In the genomic region with DNA sequence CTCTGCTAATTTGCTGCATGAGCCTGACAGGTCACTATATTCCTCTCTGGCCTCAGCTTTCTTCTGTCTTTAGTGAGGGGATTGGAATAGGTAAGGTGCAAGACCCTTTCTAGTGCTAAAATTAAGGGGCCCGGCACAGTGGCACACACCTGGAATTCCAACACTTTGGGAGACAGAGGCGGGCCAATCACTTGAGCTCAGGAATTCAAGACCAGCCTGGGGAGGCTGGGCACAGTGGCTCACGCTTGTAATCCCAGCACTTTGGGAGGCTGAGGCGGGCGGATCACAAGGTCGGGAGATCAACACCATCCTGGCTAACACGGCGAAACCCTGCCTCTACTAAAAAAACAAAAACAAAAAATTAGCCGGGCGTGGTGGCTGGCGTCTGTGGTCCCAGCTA, we compare ENCODE assay signal across 2 cellular contexts.
TF ChIP-seq lines count a peak whose summit lies in the region.

No MANE protein-coding gene starts in this region.

TF ChIP-seq in IMR-90, 13 proteins besides CTCF, POLR2A, EP300 and RAD21:
- no peak for TF ChIP-seq RCOR1 (IDR thresholded peaks at IDR 0.05; ENCODE audit: insufficient replicate concordance, low read length)
- no peak for TF ChIP-seq RFX5 (IDR thresholded peaks at IDR 0.05; ENCODE audit: low read depth, low read length)
- TF ChIP-seq SMC3 (IDR thresholded peaks at IDR 0.05; ENCODE audit: low read depth, low read length), result no peak
- TF ChIP-seq MAFK (IDR thresholded peaks at IDR 0.05; ENCODE audit: low read depth, low read length), result no peak
- TF ChIP-seq CEBPB (IDR thresholded peaks at IDR 0.05; ENCODE audit: low read depth, low read length), result no peak
- no peak for TF ChIP-seq MAZ (IDR thresholded peaks at IDR 0.05; ENCODE audit: borderline replicate concordance, low read depth, low read length)
- no peak for TF ChIP-seq USF2 (IDR thresholded peaks at IDR 0.05; ENCODE audit: low read depth, low read length)
- TF ChIP-seq MXI1 (IDR thresholded peaks at IDR 0.05; ENCODE audit: borderline replicate concordance, low read depth, low read length), result no peak
- no peak for TF ChIP-seq FOS (IDR thresholded peaks at IDR 0.05; ENCODE audit: low read depth, low read length)
- TF ChIP-seq, protein P1, sequence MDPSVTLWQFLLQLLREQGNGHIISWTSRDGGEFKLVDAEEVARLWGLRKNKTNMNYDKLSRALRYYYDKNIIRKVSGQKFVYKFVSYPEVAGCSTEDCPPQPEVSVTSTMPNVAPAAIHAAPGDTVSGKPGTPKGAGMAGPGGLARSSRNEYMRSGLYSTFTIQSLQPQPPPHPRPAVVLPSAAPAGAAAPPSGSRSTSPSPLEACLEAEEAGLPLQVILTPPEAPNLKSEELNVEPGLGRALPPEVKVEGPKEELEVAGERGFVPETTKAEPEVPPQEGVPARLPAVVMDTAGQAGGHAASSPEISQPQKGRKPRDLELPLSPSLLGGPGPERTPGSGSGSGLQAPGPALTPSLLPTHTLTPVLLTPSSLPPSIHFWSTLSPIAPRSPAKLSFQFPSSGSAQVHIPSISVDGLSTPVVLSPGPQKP (IDR thresholded peaks at IDR 0.05; ENCODE audit: borderline replicate concordance, low read depth, low read length), result no peak
- no peak for TF ChIP-seq CHD1 (IDR thresholded peaks at IDR 0.05; ENCODE audit: low read depth, low read length)
- TF ChIP-seq NFE2L2 (IDR thresholded peaks at IDR 0.05; ENCODE audit: low read depth, low read length), result no peak
- no peak for TF ChIP-seq BHLHE40 (IDR thresholded peaks at IDR 0.05; ENCODE audit: low read depth, low read length)

TF ChIP-seq in K562, 482 proteins besides CTCF, POLR2A, EP300 and RAD21:
- TF ChIP-seq POLR2G (IDR thresholded peaks at IDR 0.05; ENCODE audit: low read depth, low read length) (0 out of 2 replicates have a peak, but pooled peaks have one; percentile 22), JUND (IDR thresholded peaks at IDR 0.05; ENCODE audit: borderline replicate concordance, low read depth, low read length) (no peak), JUND (tag; IDR thresholded peaks at IDR 0.05; ENCODE audit: borderline replicate concordance, low read depth, low read length) (no peak)
- TF ChIP-seq, protein P2, sequence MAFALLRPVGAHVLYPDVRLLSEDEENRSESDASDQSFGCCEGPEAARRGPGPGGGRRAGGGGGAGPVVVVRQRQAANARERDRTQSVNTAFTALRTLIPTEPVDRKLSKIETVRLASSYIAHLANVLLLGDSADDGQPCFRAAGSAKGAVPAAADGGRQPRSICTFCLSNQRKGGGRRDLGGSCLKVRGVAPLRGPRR (CRISPR knock-in tag; IDR thresholded peaks at IDR 0.05), result no peak
